In the genomic region with DNA sequence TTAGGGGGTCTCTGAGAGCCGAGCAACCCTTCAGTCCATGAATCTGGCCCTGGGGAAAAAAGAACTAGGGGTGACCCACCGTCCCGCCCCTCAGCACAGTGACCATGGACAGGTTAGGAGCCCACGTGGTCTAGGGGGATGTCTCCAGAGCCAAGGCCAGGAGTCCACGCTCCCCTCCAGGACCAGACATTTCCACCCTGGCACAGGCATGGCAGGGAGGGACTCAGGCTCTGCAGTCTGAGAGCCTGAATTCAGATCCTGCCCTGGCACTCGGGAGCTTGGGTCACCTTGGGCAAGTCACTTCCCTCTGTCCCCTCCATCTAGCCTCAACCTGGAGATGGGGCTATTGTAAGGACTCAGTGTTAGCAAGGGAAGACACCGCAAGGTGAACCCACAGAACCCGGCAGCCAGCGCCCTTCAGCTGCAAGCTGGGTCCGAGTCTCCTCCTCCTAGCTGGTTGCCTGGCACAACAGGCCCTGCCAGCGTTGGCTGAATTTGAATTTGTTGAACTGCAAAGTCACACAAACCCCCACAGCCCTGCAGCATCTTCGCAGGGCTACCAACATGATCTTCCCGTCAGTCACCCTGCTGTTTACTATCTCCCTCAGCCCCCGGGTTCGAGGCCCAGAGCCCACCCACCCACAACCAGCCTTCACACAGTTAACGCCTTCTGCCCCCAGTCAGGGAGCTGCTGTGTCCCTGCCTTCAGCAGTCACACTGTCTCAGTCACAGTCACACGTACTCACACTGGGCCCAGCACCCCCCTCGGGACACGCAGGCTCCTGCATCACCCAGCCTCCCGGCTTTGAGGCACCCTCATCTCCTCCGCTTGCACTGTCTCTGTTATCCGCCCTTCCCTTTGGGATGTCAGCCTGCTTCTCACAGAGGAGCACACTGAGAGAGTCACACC, we compare ENCODE assay signal across 11 cellular contexts. TPM values are rescaled to one million over a fixed set of nuclear protein-coding genes. Genes with fewer than 3 reads are reported as not detected.
A peak's percentile ranks its signal among the peaks of the same experiment; 100 is the strongest.
DNase-seq lines count a peak whose midpoint lies in the region; ATAC-seq and TF ChIP-seq lines count a peak whose summit lies in the region.
"Had no signal": no experiment of that assay in that cellular context is flagged by ENCODE, and none has a peak within 500 bp of the region (broad histone marks: within the 10 kb centered on the region; RNA-seq: fewer than 3 reads in every experiment).

No MANE protein-coding gene starts in this region.

- no peak for DNase-seq in activated CD8-positive, alpha-beta T cell treated with anti-CD3 and anti-CD28 coated beads for 36 hours
- no peak for DNase-seq in activated CD8-positive, alpha-beta T cell treated with anti-CD3 and anti-CD28 coated beads, Interleukin-2, amount 10 ng/mL, durations not matched to agents 7 days and 5 days
- DNase-seq in body of pancreas (no peak), tibial nerve (ENCODE audit: low spot score in 2 of 2) (no peak), NCI-H524 treated with DMSO at 0.1 percent for 48 hours (lab: John Stamatoyannopoulos, UW) (no peak), NOMO-1 treated with dmso at 0.1 percent for 144 hours (lab: John Stamatoyannopoulos, UW; ENCODE audit: unreplicated experiment) (no peak), NCI-H146 (lab: John Stamatoyannopoulos, UW) (no peak)
- DNase-seq: activated T-cell treated with anti-CD3 and anti-CD28 coated beads, Interleukin-2, amount 50 U/mL, for 48 hours; NCI-H2029 treated with DMSO at 0.1 percent for 48 hours had no signal

- CTCF ChIA-PET in activated CD8-positive, alpha-beta T cell treated with anti-CD3 and anti-CD28 coated beads for 36 hours (lab: Charles Lee): interaction anchor here (1.0 kb wide), 1 partner anchor 10 kb away, joined by 4 read pairs; no protein-coding TSS in a partner anchor
- CTCF ChIA-PET in activated CD8-positive, alpha-beta T cell treated with anti-CD3 and anti-CD28 coated beads, Interleukin-2, amount 10 ng/mL, durations not matched to agents 7 days and 5 days (lab: Charles Lee): interaction anchor here (1.1 kb wide), 1 partner anchor 66 kb away, joined by 3 read pairs; no protein-coding TSS in a partner anchor

- no peak for ATAC-seq in activated CD8-positive, alpha-beta T cell treated with anti-CD3 and anti-CD28 coated beads for 36 hours
- ATAC-seq in activated CD8-positive, alpha-beta T cell treated with anti-CD3 and anti-CD28 coated beads, Interleukin-2, amount 10 ng/mL, durations not matched to agents 7 days and 5 days: no peak
- ATAC-seq in body of pancreas: no peak

- H3K9me3 ChIP-seq in body of pancreas: no peaks in the 10 kb centered on the region
- H3K9me3 ChIP-seq in mesodermal cell (ENCODE audit: control insufficient read depth, low read length): no peaks in the 10 kb centered on the region
- no peaks in the 10 kb centered on the region for H3K9me3 ChIP-seq in tibial nerve

- H3K27ac Mint-ChIP-seq in activated CD8-positive, alpha-beta T cell treated with anti-CD3 and anti-CD28 coated beads for 36 hours: no peak overlapping the region
- no peak overlapping the region for H3K27ac Mint-ChIP-seq in activated CD8-positive, alpha-beta T cell treated with anti-CD3 and anti-CD28 coated beads, Interleukin-2, amount 10 ng/mL, durations not matched to agents 7 days and 5 days

- H3K4me3 ChIP-seq in body of pancreas (no peak overlapping the region), mesodermal cell (ENCODE audit: extremely low read depth, insufficient read depth, low read length, poor library complexity, severe bottlenecking) (peak overlapping the region; percentile 60), tibial nerve (peak overlapping the region; percentile 52 to 72 (median 62))

- H3K36me3 ChIP-seq in body of pancreas (replicated peaks in 1 of 2; ENCODE audit: insufficient read depth in 1 of 2, low read depth in 2 of 2) (no peaks in the 10 kb centered on the region), mesodermal cell (ENCODE audit: control insufficient read depth, insufficient read depth, low read length) (no peaks in the 10 kb centered on the region), tibial nerve (no peaks in the 10 kb centered on the region)

- 61 to 76% methylated on average over 15 to 22 of the region's 22 CpGs for WGBS in body of pancreas, 2 donors
- 57 to 62% methylated on average over 17 to 22 of the region's 22 CpGs for WGBS in mesodermal cell (ENCODE audit: insufficient coverage in 2 of 2), 2 experiments
- WGBS in tibial nerve, 2 donors: 56 to 62% methylated on average over 22 of the region's 22 CpGs

- TF ChIP-seq CTCF in activated CD8-positive, alpha-beta T cell treated with anti-CD3 and anti-CD28 coated beads for 36 hours (IDR thresholded peaks at IDR 0.05): no peak
- TF ChIP-seq CTCF in body of pancreas (IDR thresholded peaks at IDR 0.05): no peak
- no peak for TF ChIP-seq CTCF in tibial nerve (IDR thresholded peaks at IDR 0.05)

- peak overlapping the region; percentile 37 to 87 (median 80) for H3K27ac ChIP-seq in body of pancreas
- H3K27ac ChIP-seq in mesodermal cell (ENCODE audit: low read depth, low read length, severe bottlenecking): no peak overlapping the region
- H3K27ac ChIP-seq in tibial nerve: peak overlapping the region in 3 of 4 donors; percentile 26 to 91 (median 26)
- H3K27ac ChIP-seq: SK-N-MC had no signal

- peaks cover 29% of the 10 kb centered on the region for H3K4me1 Mint-ChIP-seq in activated CD8-positive, alpha-beta T cell treated with anti-CD3 and anti-CD28 coated beads for 36 hours (ENCODE audit: low read depth)
- peaks cover 27% of the 10 kb centered on the region for H3K4me1 Mint-ChIP-seq in activated CD8-positive, alpha-beta T cell treated with anti-CD3 and anti-CD28 coated beads, Interleukin-2, amount 10 ng/mL, durations not matched to agents 7 days and 5 days (ENCODE audit: low read depth)

- H3K27me3 ChIP-seq in body of pancreas (no peaks in the 10 kb centered on the region), tibial nerve (peaks cover 0 to 5% of the 10 kb centered on the region in 2 donors)

- no peaks in the 10 kb centered on the region for H3K9me3 Mint-ChIP-seq in activated CD8-positive, alpha-beta T cell treated with anti-CD3 and anti-CD28 coated beads for 36 hours
- no peaks in the 10 kb centered on the region for H3K9me3 Mint-ChIP-seq in activated CD8-positive, alpha-beta T cell treated with anti-CD3 and anti-CD28 coated beads, Interleukin-2, amount 10 ng/mL, durations not matched to agents 7 days and 5 days (ENCODE audit: insufficient read depth)

- POLR2A ChIA-PET in activated CD8-positive, alpha-beta T cell treated with anti-CD3 and anti-CD28 coated beads for 36 hours (lab: Charles Lee): interaction anchor here (0.6 to 2.4 kb wide), 4 partner anchors 9 to 476 kb away, joined by 3 to 9 read pairs (median 4); a partner anchor contains a TSS
- POLR2A ChIA-PET in activated CD8-positive, alpha-beta T cell treated with anti-CD3 and anti-CD28 coated beads, Interleukin-2, amount 10 ng/mL, durations not matched to agents 7 days and 5 days (lab: Charles Lee): no interaction called here

- H3K4me3 Mint-ChIP-seq in activated CD8-positive, alpha-beta T cell treated with anti-CD3 and anti-CD28 coated beads for 36 hours: peak overlapping the region; percentile 47
- no peak overlapping the region for H3K4me3 Mint-ChIP-seq in activated CD8-positive, alpha-beta T cell treated with anti-CD3 and anti-CD28 coated beads, Interleukin-2, amount 10 ng/mL, durations not matched to agents 7 days and 5 days

- TF ChIP-seq POLR2A in body of pancreas (IDR thresholded peaks at IDR 0.05) (no peak), tibial nerve (IDR thresholded peaks at IDR 0.05) (no peak)

- intact Hi-C loops in activated CD8-positive, alpha-beta T cell treated with anti-CD3 and anti-CD28 coated beads for 36 hours (cut with micrococcal nuclease): no loop called here
- intact Hi-C loops in body of pancreas (cut with DNase I): loop anchor here (5.0 kb wide), 2 partner anchors 57 to 73 kb away; no protein-coding TSS in a partner anchor

- TF ChIP-seq EP300 in tibial nerve (IDR thresholded peaks at IDR 0.05): no peak

- H3K4me1 ChIP-seq in body of pancreas (peaks cover 52% of the 10 kb centered on the region), mesodermal cell (ENCODE audit: control insufficient read depth, insufficient read depth, low read length, poor library complexity, severe bottlenecking) (peaks cover 24% of the 10 kb centered on the region), tibial nerve (peaks cover 0 to 56% (median 19%) of the 10 kb centered on the region in 4 donors)

- peaks cover 2% of the 10 kb centered on the region for H3K36me3 Mint-ChIP-seq in activated CD8-positive, alpha-beta T cell treated with anti-CD3 and anti-CD28 coated beads for 36 hours (ENCODE audit: low read depth)
- H3K36me3 Mint-ChIP-seq in activated CD8-positive, alpha-beta T cell treated with anti-CD3 and anti-CD28 coated beads, Interleukin-2, amount 10 ng/mL, durations not matched to agents 7 days and 5 days (ENCODE audit: low read depth): no peaks in the 10 kb centered on the region

- H3K27me3 Mint-ChIP-seq in activated CD8-positive, alpha-beta T cell treated with anti-CD3 and anti-CD28 coated beads for 36 hours: peaks cover 25% of the 10 kb centered on the region
- H3K27me3 Mint-ChIP-seq in activated CD8-positive, alpha-beta T cell treated with anti-CD3 and anti-CD28 coated beads, Interleukin-2, amount 10 ng/mL, durations not matched to agents 7 days and 5 days (ENCODE audit: low read depth): peaks cover 53% of the 10 kb centered on the region

RNA-seq across cellular contexts. Expression of a gene that starts 0.6 kb away (rescaled TPM):
- total RNA-seq in activated CD8-positive, alpha-beta T cell treated with anti-CD3 and anti-CD28 coated beads for 36 hours: 1 to 10 TPM; 1.7 to 3.0 TPM
- total RNA-seq in activated CD8-positive, alpha-beta T cell treated with anti-CD3 and anti-CD28 coated beads, Interleukin-2, amount 10 ng/mL, durations not matched to agents 7 days and 5 days: under 1 TPM; 0.18 to 0.34 TPM
- total RNA-seq in body of pancreas (10 to 100 TPM in 1 of 2 donors, 1 to 10 TPM in 1; 7.0 to 15.8 TPM), tibial nerve (10 to 100 TPM in 2 of 4 donors, 1 to 10 TPM in 2; 7.5 to 22.2 (median 10.2) TPM)
- 25.4 TPM for polyA plus RNA-seq in mesodermal cell (2013, experiment 1 of 2)
- polyA plus RNA-seq in mesodermal cell (2013, experiment 2 of 2): 17.3 TPM

Comparison
In these comparisons a context has a peak if more than half of its experiments do, and no peak if none do; other contexts are left out.
1. H3K4me3 ChIP-seq: peak in mesodermal cell (single experiment) and tibial nerve (4 of 4); none in body of pancreas (0 of 2).